Comparison of ENCODE assay signal across 8 cellular contexts in the genomic region with DNA sequence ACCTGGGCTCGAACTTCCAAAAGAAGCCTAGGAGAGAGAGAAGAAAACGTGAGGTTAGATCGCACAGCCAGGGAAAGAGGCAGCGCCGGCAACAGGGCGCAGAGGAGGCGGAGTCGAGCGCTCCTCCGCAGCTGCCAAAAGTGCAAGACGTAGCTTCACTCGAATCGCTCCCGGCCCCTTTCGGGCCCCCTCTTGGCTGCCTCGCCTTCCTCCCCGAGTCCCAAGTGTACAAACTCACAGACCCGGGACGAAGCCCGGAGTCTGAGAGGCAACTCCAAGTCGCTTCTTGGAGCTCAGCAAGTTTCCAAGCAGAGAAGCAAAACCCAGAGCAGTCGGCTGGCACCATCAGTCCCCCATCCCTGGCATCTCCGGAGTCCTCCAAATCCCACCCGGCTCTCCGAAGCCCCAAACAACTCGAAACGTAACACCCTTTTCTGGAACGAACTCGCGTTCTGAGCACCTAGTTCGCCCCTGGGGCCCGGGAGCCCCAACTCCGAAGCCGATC. TPM values are rescaled to one million over a fixed set of nuclear protein-coding genes. Genes with fewer than 3 reads are reported as not detected.
DNase-seq lines count a peak whose midpoint lies in the region; ATAC-seq, FAIRE-seq and TF ChIP-seq lines count a peak whose summit lies in the region.

No MANE protein-coding gene starts in this region.

- H2AFZ ChIP-seq in neuron (ENCODE audit: low read depth, low read length): peak overlapping the region; percentile 57

- TF ChIP-seq RAD21 in A549 (conservative IDR thresholded peaks at IDR 0.05 in 1 of 2, IDR thresholded peaks at IDR 0.05 in 1 of 2): no peak

- peaks cover 50% of the 10 kb centered on the region for H3K36me3 ChIP-seq in SJSA1
- H3K36me3 ChIP-seq in gastroesophageal sphincter: peaks cover 0 to 14% of the 10 kb centered on the region in 2 donors
- peaks cover 27% of the 10 kb centered on the region for H3K36me3 ChIP-seq in neuron (ENCODE audit: insufficient read depth, low read length)
- peaks cover 5% of the 10 kb centered on the region for H3K36me3 ChIP-seq in thymus (ENCODE audit: control insufficient read depth, insufficient read depth)

- H3K4me3 ChIP-seq in A549 (peak overlapping the region; percentile 77), SJSA1 (peak overlapping the region; percentile 98), gastroesophageal sphincter (peak overlapping the region; percentile 70 to 78), neuron (ENCODE audit: low read length) (peak overlapping the region; percentile 53), thymus (ENCODE audit: low read length) (peak overlapping the region; percentile 94)

- H3K9me3 ChIP-seq in A549 (no peaks in the 10 kb centered on the region), SJSA1 (replicated peaks) (no peaks in the 10 kb centered on the region; the same call in 1 of the 2 replicates), gastroesophageal sphincter (no peaks in the 10 kb centered on the region), neuron (ENCODE audit: low read length) (no peaks in the 10 kb centered on the region), thymus (ENCODE audit: control insufficient read depth) (no peaks in the 10 kb centered on the region)

- ATAC-seq in A549 (peak; percentile 62 to 88), GM18511 (IDR thresholded peaks at IDR 0.05; ENCODE audit: unreplicated experiment) (peak; percentile 49), HG03196 (IDR thresholded peaks at IDR 0.05; ENCODE audit: unreplicated experiment) (peak; percentile 45), gastroesophageal sphincter (peak; percentile 49)

- under 1% methylated on average over 32 of the region's 34 CpGs for WGBS in A549 (ENCODE audit: missing lambda C conversion rate)
- WGBS in gastroesophageal sphincter (ENCODE audit: low coverage in 1 of 2), 2 donors: 0% methylated on average over 15 to 16 of the region's 34 CpGs
- under 1% methylated on average over 34 of the region's 34 CpGs for WGBS in thymus

- TF ChIP-seq POLR2A in A549 (IDR thresholded peaks at IDR 0.05; ENCODE audit: low read length) (no peak), gastroesophageal sphincter (IDR thresholded peaks at IDR 0.05) (no peak)

- TF ChIP-seq EP300 in A549 (IDR thresholded peaks at IDR 0.05): no peak
- no peak for TF ChIP-seq EP300 in gastroesophageal sphincter (IDR thresholded peaks at IDR 0.05)

- H3K4me1 ChIP-seq in A549: peaks cover 14% of the 10 kb centered on the region; the same call in 2 of the 3 replicates
- H3K4me1 ChIP-seq in SJSA1 (replicated peaks): peaks cover 18% of the 10 kb centered on the region
- H3K4me1 ChIP-seq in gastroesophageal sphincter: peaks cover 0 to 36% (median 0%) of the 10 kb centered on the region in 3 donors
- peaks cover 8% of the 10 kb centered on the region for H3K4me1 ChIP-seq in neuron (ENCODE audit: insufficient read depth, low read length)
- peaks cover 5% of the 10 kb centered on the region for H3K4me1 ChIP-seq in thymus (ENCODE audit: control insufficient read depth, insufficient read depth, low read length)

- TF ChIP-seq CTCF in A549 (IDR thresholded peaks at IDR 0.05): no peak
- no peak for TF ChIP-seq CTCF in gastroesophageal sphincter (IDR thresholded peaks at IDR 0.05)

- peak overlapping the region; percentile 85 for H3K4me3 Mint-ChIP-seq in activated naive CD4-positive, alpha-beta T cell treated with anti-CD3 and anti-CD28 coated beads for 36 hours

- H3K4me1 Mint-ChIP-seq in activated naive CD4-positive, alpha-beta T cell treated with anti-CD3 and anti-CD28 coated beads for 36 hours (ENCODE audit: low read depth): peaks cover 20% of the 10 kb centered on the region

- H3K27me3 ChIP-seq in SJSA1 (replicated peaks) (peaks cover 13% of the 10 kb centered on the region), gastroesophageal sphincter (no peaks in the 10 kb centered on the region), neuron (ENCODE audit: insufficient read depth, low read length) (no peaks in the 10 kb centered on the region), thymus (ENCODE audit: control insufficient read depth, insufficient read depth) (peaks cover 22% of the 10 kb centered on the region)

- H3K9me3 Mint-ChIP-seq in activated naive CD4-positive, alpha-beta T cell treated with anti-CD3 and anti-CD28 coated beads for 36 hours: no peaks in the 10 kb centered on the region

- H3K36me3 Mint-ChIP-seq in activated naive CD4-positive, alpha-beta T cell treated with anti-CD3 and anti-CD28 coated beads for 36 hours (ENCODE audit: low read depth): peaks cover 5% of the 10 kb centered on the region

- H3K27ac Mint-ChIP-seq in activated naive CD4-positive, alpha-beta T cell treated with anti-CD3 and anti-CD28 coated beads for 36 hours: peak overlapping the region; percentile 9

- DNase-seq in A549 (ENCODE audit: low read depth in 1 of 2, low spot score in 1 of 2) (peak; percentile 49 to 58), SJSA1 (ENCODE audit: low read depth in 1 of 2, low spot score in 2 of 2) (peak; percentile 59)
- peak; percentile 61 for DNase-seq in activated naive CD4-positive, alpha-beta T cell treated with anti-CD3 and anti-CD28 coated beads for 36 hours

- peak overlapping the region; percentile 84 for H3K4me2 ChIP-seq in A549

- peaks cover 10% of the 10 kb centered on the region for H3K27me3 Mint-ChIP-seq in activated naive CD4-positive, alpha-beta T cell treated with anti-CD3 and anti-CD28 coated beads for 36 hours (ENCODE audit: low read depth)

- CTCF ChIA-PET in A549 (lab: Yijun Ruan, JAX): interaction anchor here (1.6 kb wide), 1 partner anchor 187 kb away, joined by 8 read pairs; no protein-coding TSS in a partner anchor
- CTCF ChIA-PET in activated naive CD4-positive, alpha-beta T cell treated with anti-CD3 and anti-CD28 coated beads for 36 hours (lab: Charles Lee): interaction anchor here (1.1 kb wide), 1 partner anchor 188 kb away, joined by 3 read pairs; no protein-coding TSS in a partner anchor

- POLR2A ChIA-PET in A549 (lab: Yijun Ruan, JAX): interaction anchor here (0.5 to 1.5 kb wide), 5 partner anchors 40 to 242 kb away, joined by 3 to 14 read pairs (median 3); partner anchors contain the start of gene GPBP1

- FAIRE-seq in A549 (lab: Jason Lieb, UNC): no peak

- H3K27ac ChIP-seq in A549 (peak overlapping the region; percentile 86 to 98), SJSA1 (no peak overlapping the region), gastroesophageal sphincter (peak overlapping the region; percentile 54 to 96 (median 92)), thymus (ENCODE audit: low read depth) (no peak overlapping the region)

- intact Hi-C loops in activated naive CD4-positive, alpha-beta T cell treated with anti-CD3 and anti-CD28 coated beads for 36 hours (cut with micrococcal nuclease): loop anchor here (2.0 kb wide), 1 partner anchor 270 kb away; no protein-coding TSS in a partner anchor

TF ChIP-seq in A549, 52 proteins besides CTCF, POLR2A, EP300 and RAD21 (continues in another document):
- TF ChIP-seq ATOH8 (CRISPR knock-in tag; IDR thresholded peaks at IDR 0.05; ENCODE audit: low read depth) (no peak), NFE2L2 (conservative IDR thresholded peaks at IDR 0.05; ENCODE audit: low read length) (no peak), CBX8 (IDR thresholded peaks at IDR 0.05) (no peak), GATA3 (IDR thresholded peaks at IDR 0.05; ENCODE audit: borderline replicate concordance) (no peak), ZSCAN20 (CRISPR knock-in tag; IDR thresholded peaks at IDR 0.05) (no peak), FOSB (CRISPR knock-in tag; IDR thresholded peaks at IDR 0.05) (no peak), HOXB13 (CRISPR knock-in tag; IDR thresholded peaks at IDR 0.05; ENCODE audit: low read depth) (no peak), PHF8 (IDR thresholded peaks at IDR 0.05; ENCODE audit: borderline replicate concordance, low read depth) (no peak), POLR2AphosphoS2 (conservative IDR thresholded peaks at IDR 0.05; ENCODE audit: low read length) (no peak)
- TF ChIP-seq, protein P1, sequence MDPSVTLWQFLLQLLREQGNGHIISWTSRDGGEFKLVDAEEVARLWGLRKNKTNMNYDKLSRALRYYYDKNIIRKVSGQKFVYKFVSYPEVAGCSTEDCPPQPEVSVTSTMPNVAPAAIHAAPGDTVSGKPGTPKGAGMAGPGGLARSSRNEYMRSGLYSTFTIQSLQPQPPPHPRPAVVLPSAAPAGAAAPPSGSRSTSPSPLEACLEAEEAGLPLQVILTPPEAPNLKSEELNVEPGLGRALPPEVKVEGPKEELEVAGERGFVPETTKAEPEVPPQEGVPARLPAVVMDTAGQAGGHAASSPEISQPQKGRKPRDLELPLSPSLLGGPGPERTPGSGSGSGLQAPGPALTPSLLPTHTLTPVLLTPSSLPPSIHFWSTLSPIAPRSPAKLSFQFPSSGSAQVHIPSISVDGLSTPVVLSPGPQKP (IDR thresholded peaks at IDR 0.05; ENCODE audit: low read depth, low read length): no peak

RNA-seq across cellular contexts. Expression of gene MIER3, which starts 1.2 kb away (rescaled TPM):
- 20.8 and 26.1 TPM in 2 replicates for polyA plus RNA-seq in A549 (2011; rRNA removed)
- 3.3 and 3.5 TPM in 2 replicates for polyA plus RNA-seq in A549 (2012; cell fraction: cytosol; rRNA removed)
- 5.0 and 5.7 TPM in 2 replicates for polyA plus RNA-seq in A549 (2012; cell fraction: nucleus; rRNA removed)
- polyA plus RNA-seq in A549 (2017; fragmentation: RNase III; extraction: RNeasy Plus Mini Kit Qiagen cat#74134 plus additional on column Dnase treatment): 9.4 to 10.0 TPM (median 9.7 TPM) in 3 replicates
- polyA minus RNA-seq in A549 (2011; rRNA and poly(A)+ RNA removed): 26.4 and 33.6 TPM in 2 replicates
- total RNA-seq in SJSA1 (2014; rRNA removed; shearing (Covaris generic)): 25.1 and 47.5 TPM in 2 replicates
- total RNA-seq in activated naive CD4-positive, alpha-beta T cell treated with anti-CD3 and anti-CD28 coated beads for 36 hours: 10 to 100 TPM; 11.1 to 12.3 TPM
- 10 to 100 TPM; 14.4 to 44.5 (median 23.6) TPM for total RNA-seq in gastroesophageal sphincter
- 13.6 TPM for polyA plus RNA-seq in thymus

RNA-seq across cellular contexts. Expression of gene SETD9, which starts 41.3 kb away (rescaled TPM):
- 9.4 and 13.1 TPM in 2 replicates for polyA plus RNA-seq in A549 (2011; rRNA removed)
- 3.6 and 4.3 TPM in 2 replicates for polyA plus RNA-seq in A549 (2012; cell fraction: cytosol; rRNA removed)
- 1.2 and 1.9 TPM in 2 replicates for polyA plus RNA-seq in A549 (2012; cell fraction: nucleus; rRNA removed)
- 8.5 to 9.4 TPM (median 8.7 TPM) in 3 replicates for polyA plus RNA-seq in A549 (2017; fragmentation: RNase III; extraction: RNeasy Plus Mini Kit Qiagen cat#74134 plus additional on column Dnase treatment)
- 2.9 and 3.0 TPM in 2 replicates for polyA minus RNA-seq in A549 (2011; rRNA and poly(A)+ RNA removed)
- total RNA-seq in SJSA1 (2014; rRNA removed; shearing (Covaris generic)): 17.8 and 24.3 TPM in 2 replicates
- 1 to 10 TPM; 5.8 to 8.6 TPM for total RNA-seq in activated naive CD4-positive, alpha-beta T cell treated with anti-CD3 and anti-CD28 coated beads for 36 hours
- total RNA-seq in gastroesophageal sphincter: 10 to 100 TPM in 3 of 4 donors, 1 to 10 TPM in 1; 5.9 to 19.6 (median 15.5) TPM
- 7.3 TPM for polyA plus RNA-seq in thymus

Comparison
In these comparisons a context has a peak if more than half of its experiments do, and no peak if none do; other contexts are left out.
1. H3K27ac ChIP-seq: peak in A549 (2 of 2) and gastroesophageal sphincter (4 of 4); none in SJSA1 (single experiment) and thymus (single experiment).
2. Peak in every context shown above with its lines, with median percentiles within 50 percentile points of each other: ATAC-seq, DNase-seq and H3K4me3 ChIP-seq.